8 cellular contexts compared by ENCODE assay signal in the genomic region with DNA sequence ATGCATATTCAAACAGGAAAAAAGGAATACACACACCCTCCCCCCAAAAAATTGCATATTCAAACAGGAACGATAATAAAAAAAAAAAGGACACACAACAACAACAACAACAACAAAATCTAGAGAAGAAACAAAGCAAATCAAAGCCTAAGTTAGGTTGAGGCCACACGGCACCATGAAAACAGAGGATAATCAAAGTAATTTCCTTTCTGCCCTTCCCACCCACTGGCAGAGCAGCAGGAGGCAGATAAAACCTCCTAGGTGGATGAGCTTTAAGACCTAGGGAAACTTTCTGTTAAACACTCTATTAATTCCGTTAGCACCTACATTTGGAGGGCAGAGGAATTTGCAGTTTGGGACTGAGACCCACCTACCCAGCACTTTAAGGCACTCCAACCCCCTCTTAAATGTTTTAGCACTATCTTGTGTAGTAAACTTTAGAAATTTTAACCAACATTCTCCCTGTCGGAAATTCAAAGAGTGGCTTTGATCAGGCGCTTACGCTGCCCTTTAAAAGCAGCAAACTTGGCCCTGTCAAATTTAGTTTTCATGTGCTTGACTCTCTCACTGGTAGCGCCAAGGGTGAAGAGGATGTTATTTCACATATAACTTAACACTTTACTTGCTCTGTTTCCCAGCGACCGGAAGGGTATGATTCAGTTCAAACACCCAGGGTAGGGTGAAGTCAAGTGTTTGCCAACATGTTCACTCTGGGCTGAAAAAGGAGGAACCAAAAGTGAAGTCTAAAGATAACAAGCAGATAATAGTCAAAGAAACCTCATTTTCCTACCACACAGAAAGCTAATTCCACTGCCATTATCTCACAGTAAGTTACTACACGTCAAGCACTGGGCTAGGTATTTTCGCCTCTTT. TPM values are rescaled to one million over a fixed set of nuclear protein-coding genes. Genes with fewer than 3 reads are reported as not detected.
DNase-seq lines count a peak whose midpoint lies in the region; ATAC-seq and TF ChIP-seq lines count a peak whose summit lies in the region.

No MANE protein-coding gene starts in this region.

- no peaks in the 10 kb centered on the region for H3K9me2 ChIP-seq in DOHH2 (replicated peaks; ENCODE audit: control insufficient read depth, low read length)

- H3K36me3 ChIP-seq in DOHH2 (ENCODE audit: control insufficient read depth, low read length) (no peaks in the 10 kb centered on the region), Peyer's patch (peaks cover 0 to 48% (median 0%) of the 10 kb centered on the region in 3 donors)

- H3K4me1 Mint-ChIP-seq in T-helper 17 cell = peaks cover 3% of the 10 kb centered on the region
- peaks cover 30% of the 10 kb centered on the region for H3K4me1 Mint-ChIP-seq in stimulated activated effector memory CD8-positive, alpha-beta T cell treated with anti-CD3 and anti-CD28 coated beads, Interleukin-12 subunit alpha, Interleukin-12 subunit beta, amount 100 ng/mL, for 72 hours

- no peak for TF ChIP-seq POLR2A in Peyer's patch (IDR thresholded peaks at IDR 0.05)

- peaks cover 29% of the 10 kb centered on the region for H3K27me3 Mint-ChIP-seq in T-helper 17 cell

- H3K4me1 ChIP-seq in DOHH2 (ENCODE audit: control insufficient read depth, low read length) (peaks cover 13% of the 10 kb centered on the region), Peyer's patch (peaks cover 0 to 21% (median 3%) of the 10 kb centered on the region in 4 donors)

- H3F3A ChIP-seq in DOHH2 (ENCODE audit: control insufficient read depth, insufficient read depth) = no peaks in the 10 kb centered on the region

- no peak overlapping the region for H3K4me3 ChIP-seq in DOHH2 (ENCODE audit: low read length)
- no peak overlapping the region for H3K4me3 ChIP-seq in Peyer's patch

- H3K27me3 ChIP-seq in DOHH2 (ENCODE audit: control insufficient read depth, low read length) = no peaks in the 10 kb centered on the region
- H3K27me3 ChIP-seq in Peyer's patch = no peaks in the 10 kb centered on the region

- no peaks in the 10 kb centered on the region for H3K36me3 Mint-ChIP-seq in T-helper 17 cell (ENCODE audit: low read depth)
- H3K36me3 Mint-ChIP-seq in stimulated activated effector memory CD8-positive, alpha-beta T cell treated with anti-CD3 and anti-CD28 coated beads, Interleukin-12 subunit alpha, Interleukin-12 subunit beta, amount 100 ng/mL, for 72 hours = no peaks in the 10 kb centered on the region

- no peaks in the 10 kb centered on the region for H4K20me1 ChIP-seq in DOHH2 (ENCODE audit: control insufficient read depth, insufficient read depth, low read depth, low read length)

- H3K4me2 ChIP-seq in DOHH2 (ENCODE audit: low read length) = peak overlapping the region; percentile 22; the same call in 1 of the 2 replicates

- H3K4me3 Mint-ChIP-seq in T-helper 17 cell = no peak overlapping the region
- H3K4me3 Mint-ChIP-seq in stimulated activated effector memory CD8-positive, alpha-beta T cell treated with anti-CD3 and anti-CD28 coated beads, Interleukin-12 subunit alpha, Interleukin-12 subunit beta, amount 100 ng/mL, for 72 hours = peak overlapping the region; percentile 38

- H3K27ac Mint-ChIP-seq in T-helper 17 cell = no peak overlapping the region
- peak overlapping the region; percentile 75 for H3K27ac Mint-ChIP-seq in stimulated activated effector memory CD8-positive, alpha-beta T cell treated with anti-CD3 and anti-CD28 coated beads, Interleukin-12 subunit alpha, Interleukin-12 subunit beta, amount 100 ng/mL, for 72 hours

- no peaks in the 10 kb centered on the region for H3K79me2 ChIP-seq in DOHH2 (ENCODE audit: control insufficient read depth, low read length)

- TF ChIP-seq CTCF in DOHH2 (IDR thresholded peaks at IDR 0.05; ENCODE audit: low read depth, low read length, poor library complexity, severe bottlenecking) = no peak
- no peak for TF ChIP-seq CTCF in Peyer's patch (IDR thresholded peaks at IDR 0.05)

- no peak overlapping the region for H3K27ac ChIP-seq in DOHH2 (ENCODE audit: low read depth, low read length)
- H3K27ac ChIP-seq in Peyer's patch = peak overlapping the region in 2 of 4 donors; percentile 5 to 18

- no peaks in the 10 kb centered on the region for H3K9me3 Mint-ChIP-seq in stimulated activated effector memory CD8-positive, alpha-beta T cell treated with anti-CD3 and anti-CD28 coated beads, Interleukin-12 subunit alpha, Interleukin-12 subunit beta, amount 100 ng/mL, for 72 hours

- peak; percentile 90 for ATAC-seq in GM19455 (IDR thresholded peaks at IDR 0.05; ENCODE audit: unreplicated experiment)
- ATAC-seq in HG03439 (IDR thresholded peaks at IDR 0.05; ENCODE audit: unreplicated experiment) = peak; percentile 89
- peak; percentile 65 for ATAC-seq in T-helper 17 cell
- peak; percentile 80 for ATAC-seq in stimulated activated effector memory CD8-positive, alpha-beta T cell treated with anti-CD3 and anti-CD28 coated beads, Interleukin-12 subunit alpha, Interleukin-12 subunit beta, amount 100 ng/mL, for 72 hours

- DNase-seq in T-helper 17 cell (no peak), germinal center (ENCODE audit: low spot score) (peak; percentile 60), RKO (ENCODE audit: low spot score) (no peak), Peyer's patch (no peak)
- no peak for DNase-seq in stimulated activated effector memory CD8-positive, alpha-beta T cell treated with anti-CD3 and anti-CD28 coated beads, Interleukin-12 subunit alpha, Interleukin-12 subunit beta, amount 100 ng/mL, for 72 hours (ENCODE audit: low spot score in 2 of 2)

- H3K9me3 ChIP-seq in DOHH2 (ENCODE audit: control insufficient read depth, insufficient read depth, low read length) (no peaks in the 10 kb centered on the region), T-helper 17 cell (ENCODE audit: control insufficient read depth, low read length, poor library complexity, severe bottlenecking) (no peaks in the 10 kb centered on the region), Peyer's patch (no peaks in the 10 kb centered on the region)

RNA-seq across cellular contexts. Expression of a gene that starts 9.2 kb away (rescaled TPM):
- total RNA-seq in T-helper 17 cell (under 1 TPM; 0.70 to 0.89 TPM), Peyer's patch (100 to 1,000 TPM in 1 of 4 donors, 10 to 100 TPM in 3; 28.7 to 123 (median 40.0) TPM)

RNA-seq across cellular contexts. Expression of a gene that starts 53.7 kb away (rescaled TPM):
- total RNA-seq in T-helper 17 cell (10 to 100 TPM; 38.2 to 43.2 TPM), Peyer's patch (100 to 1,000 TPM in 3 of 4 donors, 10 to 100 TPM in 1; 99.0 to 143 (median 125) TPM)

Comparison
In these comparisons a context has a peak if more than half of its experiments do, and no peak if none do; other contexts are left out.
1. RNA of a gene that starts 9.2 kb away (total RNA-seq): 28.7 to 123 TPM in Peyer's patch; 0.70 to 0.89 TPM in T-helper 17 cell; every median in the first group is over 10 times any median in the second.
2. Peak in every context shown above with its lines, with median percentiles within 50 percentile points of each other: ATAC-seq.